In genomic region chrX:41761169-41761568, GRCh38 we compare ENCODE assay signal across 32 cellular contexts. TPM values are rescaled to one million over a fixed set of nuclear protein-coding genes. Genes with fewer than 3 reads are reported as not detected.
DNase-seq lines count a peak whose midpoint lies in the region; ATAC-seq, FAIRE-seq and TF ChIP-seq lines count a peak whose summit lies in the region.
"Had no signal": no experiment of that assay in that cellular context is flagged by ENCODE, and none has a peak within 500 bp of the region (broad histone marks: within the 10 kb centered on the region; RNA-seq: fewer than 3 reads in every experiment).

No MANE protein-coding gene starts in this region.

- no peaks in the 10 kb centered on the region for H3K9me2 ChIP-seq in PC-3 (replicated peaks; ENCODE audit: low read length)

- no peaks in the 10 kb centered on the region for H3K4me1 Mint-ChIP-seq in activated T-cell treated with anti-CD3 and anti-CD28 coated beads, Interleukin-2, amount 50 U/mL, for 72 hours (ENCODE audit: low read depth)
- peaks cover 0 to 5% of the 10 kb centered on the region in 2 donors for H3K4me1 Mint-ChIP-seq in stimulated activated naive B cell treated with anti-CD40 and anti-IgM and Interleukin-4, amounts not matched to agents 10 μg/mL and 1 μg/mL and 100 μg/mL, for 72 hours

- H3F3A ChIP-seq in PC-3 (ENCODE audit: low read length, unreplicated experiment), result no peaks in the 10 kb centered on the region

- no peak overlapping the region for H3K9ac ChIP-seq in PC-3 (ENCODE audit: low read length)
- H3K9ac ChIP-seq: BLaER1 had no signal

- peak overlapping the region; percentile 64 for H3K27ac ChIP-seq in PC-3 (ENCODE audit: low read length)
- H3K27ac ChIP-seq: BLaER1, RWPE1 had no signal

- peak; percentile 51 for FAIRE-seq in islet of Langerhans (lab: Jason Lieb, UNC)
- FAIRE-seq: GM12891, HTR-8/SVneo had no signal

- H3K27me3 ChIP-seq in PC-3 (ENCODE audit: low read length), result no peaks in the 10 kb centered on the region
- H3K27me3 ChIP-seq: MG63 had no signal

- intact Hi-C loops in PC-3 (cut with micrococcal nuclease), result loop anchor here (2.0 to 5.0 kb wide), 3 partner anchors 18 to 202 kb away; partner anchors contain the start of gene CASK

- TF ChIP-seq CTCF in PC-3 (conservative IDR thresholded peaks at IDR 0.05; ENCODE audit: low read depth, low read length), result no peak

- no peaks in the 10 kb centered on the region for H3K79me2 ChIP-seq in PC-3 (ENCODE audit: low read length)

- no peaks in the 10 kb centered on the region for H3K36me3 Mint-ChIP-seq in activated T-cell treated with anti-CD3 and anti-CD28 coated beads, Interleukin-2, amount 50 U/mL, for 72 hours (ENCODE audit: insufficient read depth in 2 of 2)
- no peaks in the 10 kb centered on the region for H3K36me3 Mint-ChIP-seq in stimulated activated naive B cell treated with anti-CD40 and anti-IgM and Interleukin-4, amounts not matched to agents 10 μg/mL and 1 μg/mL and 100 μg/mL, for 72 hours
- H3K36me3 Mint-ChIP-seq: CD4-positive, CD25-positive, alpha-beta regulatory T cell had no signal

- DNase-seq in activated T-cell treated with anti-CD3 and anti-CD28 coated beads, Interleukin-2, amount 50 U/mL, for 72 hours, result no peak
- DNase-seq in activated T-cell treated with anti-CD3 and anti-CD28 coated beads for 4 hours, result no peak
- no peak for DNase-seq in PC-3
- no peak for DNase-seq in stimulated activated naive B cell treated with anti-CD40 and anti-IgM and Interleukin-4, amounts not matched to agents 10 μg/mL and 1 μg/mL and 100 μg/mL, for 72 hours
- no peak for DNase-seq in NCI-H2029 treated with DMSO at 0.1 percent for 48 hours (lab: John Stamatoyannopoulos, UW)
- DNase-seq in erythroblast (lab: John Stamatoyannopoulos, UW), result no peak
- no peak for DNase-seq in central memory CD4-positive, alpha-beta T cell
- DNase-seq: CD4-positive, CD25-positive, alpha-beta regulatory T cell; COR-L47; DMS79 treated with DMSO at 0.1 percent for 48 hours; GF-D8; GOT3; HFFc6; IMR-90; KG1; MG63; NCI-H1105 treated with DMSO at 0.1 percent for 48 hours; NCI-H146; NCI-H1930; NCI-H2227 treated with DMSO at 0.1 percent for 48 hours; NCI-H526 treated with DMSO at 0.1 percent for 48 hours; SHP77 had no signal

- BruUV-seq in PC-3 (replicated peaks; lab: Mats Ljungman, UMichigan), result no TSS peak

- peaks cover 38% of the 10 kb centered on the region for H3K4me1 ChIP-seq in PC-3 (ENCODE audit: insufficient read depth, low read length)
- H3K4me1 ChIP-seq: BLaER1 had no signal

- CTCF ChIA-PET in PC-3 (lab: Charles Lee), result no interaction called here

- H3K27ac Mint-ChIP-seq in activated T-cell treated with anti-CD3 and anti-CD28 coated beads, Interleukin-2, amount 50 U/mL, for 72 hours, result peak overlapping the region; percentile 24
- peak overlapping the region; percentile 20 for H3K27ac Mint-ChIP-seq in stimulated activated naive B cell treated with anti-CD40 and anti-IgM and Interleukin-4, amounts not matched to agents 10 μg/mL and 1 μg/mL and 100 μg/mL, for 72 hours
- H3K27ac Mint-ChIP-seq: HFFc6 had no signal

- H2AFZ ChIP-seq in PC-3 (ENCODE audit: low read length), result no peak overlapping the region

- no peak overlapping the region for H3K4me3 ChIP-seq in PC-3 (ENCODE audit: low read length)
- H3K4me3 ChIP-seq: BLaER1, HAP-1, MG63 had no signal

- no peaks in the 10 kb centered on the region for H3K36me3 ChIP-seq in PC-3 (ENCODE audit: low read depth, low read length)
- H3K36me3 ChIP-seq: BLaER1, HAP-1, MG63 had no signal

- H3K9me3 Mint-ChIP-seq in activated T-cell treated with anti-CD3 and anti-CD28 coated beads, Interleukin-2, amount 50 U/mL, for 72 hours, result no peaks in the 10 kb centered on the region
- H3K9me3 Mint-ChIP-seq in stimulated activated naive B cell treated with anti-CD40 and anti-IgM and Interleukin-4, amounts not matched to agents 10 μg/mL and 1 μg/mL and 100 μg/mL, for 72 hours, result no peaks in the 10 kb centered on the region
- H3K9me3 Mint-ChIP-seq: CD4-positive, CD25-positive, alpha-beta regulatory T cell; HFFc6 had no signal

- no peaks in the 10 kb centered on the region for H3K9me3 ChIP-seq in PC-3 (ENCODE audit: low read length)
- H3K9me3 ChIP-seq: BLaER1, HAP-1, MG63 had no signal

- no peaks in the 10 kb centered on the region for H4K20me1 ChIP-seq in PC-3 (ENCODE audit: low read length)

- POLR2A ChIA-PET in PC-3 (lab: Charles Lee; ENCODE audit: unreplicated experiment), result interaction anchor here (0.7 kb wide), 1 partner anchor 269 kb away, joined by 3 read pairs; no protein-coding TSS in a partner anchor

- H3K4me2 ChIP-seq in PC-3 (ENCODE audit: low read length), result peak overlapping the region; percentile 59
- H3K4me2 ChIP-seq: BLaER1 had no signal

- H3K4me3 Mint-ChIP-seq in activated T-cell treated with anti-CD3 and anti-CD28 coated beads, Interleukin-2, amount 50 U/mL, for 72 hours, result no peak overlapping the region
- no peak overlapping the region for H3K4me3 Mint-ChIP-seq in stimulated activated naive B cell treated with anti-CD40 and anti-IgM and Interleukin-4, amounts not matched to agents 10 μg/mL and 1 μg/mL and 100 μg/mL, for 72 hours
- H3K4me3 Mint-ChIP-seq: CD4-positive, CD25-positive, alpha-beta regulatory T cell; HFFc6 had no signal

- ATAC-seq in activated T-cell treated with anti-CD3 and anti-CD28 coated beads, Interleukin-2, amount 50 U/mL, for 72 hours (replicated peaks in 1 of 2), result no peak
- no peak for ATAC-seq in PC-3
- ATAC-seq in stimulated activated naive B cell treated with anti-CD40 and anti-IgM and Interleukin-4, amounts not matched to agents 10 μg/mL and 1 μg/mL and 100 μg/mL, for 72 hours (replicated peaks), result no peak
- ATAC-seq: Panc1 had no signal

- no peak for TF ChIP-seq POLR2A in erythroblast (IDR thresholded peaks at IDR 0.05; ENCODE audit: low read length)

- H3K27me3 Mint-ChIP-seq in activated T-cell treated with anti-CD3 and anti-CD28 coated beads, Interleukin-2, amount 50 U/mL, for 72 hours (ENCODE audit: low read depth), result peaks cover 15% of the 10 kb centered on the region
- peaks cover 0 to 10% of the 10 kb centered on the region in 2 donors for H3K27me3 Mint-ChIP-seq in stimulated activated naive B cell treated with anti-CD40 and anti-IgM and Interleukin-4, amounts not matched to agents 10 μg/mL and 1 μg/mL and 100 μg/mL, for 72 hours
- H3K27me3 Mint-ChIP-seq: CD4-positive, CD25-positive, alpha-beta regulatory T cell had no signal

RNA-seq across cellular contexts. Expression of gene GPR82, which starts 37.2 kb away (rescaled TPM):
- under 1 TPM in 1 of 2 donors, not detected in 1; 0.19 TPM for total RNA-seq in activated T-cell treated with anti-CD3 and anti-CD28 coated beads, Interleukin-2, amount 50 U/mL, for 72 hours
- not detected in 2 replicates for total RNA-seq in PC-3 (2014; rRNA removed)
- total RNA-seq: A172; CD4-positive, CD25-positive, alpha-beta regulatory T cell; HFFc6; IMR-90; NCI-H460; SK-MEL-5 had no signal
